ENCODE assay signal across 12 cellular contexts in the genomic region with DNA sequence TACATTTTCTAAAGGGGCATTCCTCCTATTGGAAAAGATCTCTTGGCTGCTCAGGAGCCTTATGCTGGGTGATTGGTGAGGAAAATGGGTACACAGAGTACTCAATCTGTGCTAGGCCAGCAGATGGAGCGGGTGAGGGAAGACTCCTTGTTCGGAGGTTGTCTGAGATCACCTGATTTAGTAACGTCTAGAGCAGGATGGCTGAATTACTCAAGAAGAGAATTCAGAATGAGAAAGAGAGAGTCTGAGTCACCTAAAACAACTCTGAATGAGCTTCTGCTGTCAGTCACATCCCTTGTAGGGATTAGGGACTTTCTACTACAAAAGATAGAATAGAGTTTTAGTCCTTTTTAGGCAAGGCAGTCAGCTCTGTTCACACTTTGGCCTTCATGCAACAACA. TPM values are rescaled to one million over a fixed set of nuclear protein-coding genes. Genes with fewer than 3 reads are reported as not detected.
DNase-seq lines count a peak whose midpoint lies in the region; ATAC-seq and TF ChIP-seq lines count a peak whose summit lies in the region.
"Had no signal": no experiment of that assay in that cellular context is flagged by ENCODE, and none has a peak within 500 bp of the region (broad histone marks: within the 10 kb centered on the region; RNA-seq: fewer than 3 reads in every experiment).

No MANE protein-coding gene starts in this region.

- H2BK5ac ChIP-seq in neuronal stem cell (ENCODE audit: low read length): no peak overlapping the region

- H3K27ac ChIP-seq in neuronal stem cell (replicated peaks; ENCODE audit: low read length): peak overlapping the region; percentile 92
- H3K27ac ChIP-seq: SK-N-MC had no signal

- no peak overlapping the region for H3K14ac ChIP-seq in neuronal stem cell (ENCODE audit: low read length)

- H3K27me3 Mint-ChIP-seq in activated CD8-positive, alpha-beta memory T cell treated with anti-CD3 and anti-CD28 coated beads, Interleukin-2, amount 10 ng/mL, durations not matched to agents 7 days and 5 days: no peaks in the 10 kb centered on the region
- no peaks in the 10 kb centered on the region for H3K27me3 Mint-ChIP-seq in activated CD8-positive, alpha-beta T cell treated with anti-CD3 and anti-CD28 coated beads for 36 hours

- no peak overlapping the region for H3K4me3 ChIP-seq in neuronal stem cell (ENCODE audit: low read length in 2 of 2)
- H3K4me3 ChIP-seq: GM12878, SK-N-MC had no signal

- no peak overlapping the region for H4K8ac ChIP-seq in neuronal stem cell (ENCODE audit: low read depth, low read length)

- H3K18ac ChIP-seq in neuronal stem cell (ENCODE audit: low read length): no peak overlapping the region

- H3K9me3 Mint-ChIP-seq in activated CD8-positive, alpha-beta memory T cell treated with anti-CD3 and anti-CD28 coated beads, Interleukin-2, amount 10 ng/mL, durations not matched to agents 7 days and 5 days (ENCODE audit: low read depth): no peaks in the 10 kb centered on the region
- peaks cover 3% of the 10 kb centered on the region for H3K9me3 Mint-ChIP-seq in activated CD8-positive, alpha-beta T cell treated with anti-CD3 and anti-CD28 coated beads for 36 hours

- H3K27ac Mint-ChIP-seq in activated CD8-positive, alpha-beta memory T cell treated with anti-CD3 and anti-CD28 coated beads, Interleukin-2, amount 10 ng/mL, durations not matched to agents 7 days and 5 days: peak overlapping the region; percentile 81
- H3K27ac Mint-ChIP-seq in activated CD8-positive, alpha-beta T cell treated with anti-CD3 and anti-CD28 coated beads for 36 hours: peak overlapping the region; percentile 88

- H3K4me1 Mint-ChIP-seq in activated CD8-positive, alpha-beta memory T cell treated with anti-CD3 and anti-CD28 coated beads, Interleukin-2, amount 10 ng/mL, durations not matched to agents 7 days and 5 days: peaks cover 22% of the 10 kb centered on the region
- H3K4me1 Mint-ChIP-seq in activated CD8-positive, alpha-beta T cell treated with anti-CD3 and anti-CD28 coated beads for 36 hours (ENCODE audit: low read depth): peaks cover 17% of the 10 kb centered on the region

- intact Hi-C loops in activated CD8-positive, alpha-beta T cell treated with anti-CD3 and anti-CD28 coated beads for 36 hours (cut with micrococcal nuclease): no loop called here

- no peak for TF ChIP-seq CTCF in activated CD8-positive, alpha-beta T cell treated with anti-CD3 and anti-CD28 coated beads for 36 hours (IDR thresholded peaks at IDR 0.05)

- H2AFZ ChIP-seq in neuronal stem cell (ENCODE audit: low read length): no peak overlapping the region

- DNase-seq in activated CD8-positive, alpha-beta memory T cell treated with anti-CD3 and anti-CD28 coated beads, Interleukin-2, amount 10 ng/mL, durations not matched to agents 7 days and 5 days: peak; percentile 51
- DNase-seq in activated CD8-positive, alpha-beta memory T cell treated with anti-CD3 and anti-CD28 coated beads for 24 hours: no peak
- peak; percentile 22 for DNase-seq in activated CD8-positive, alpha-beta T cell treated with anti-CD3 and anti-CD28 coated beads for 36 hours
- DNase-seq in neuronal stem cell (ENCODE audit: low spot score) (no peak), SK-N-DZ (ENCODE audit: low spot score) (no peak), NOMO-1 (lab: John Stamatoyannopoulos, UW; ENCODE audit: unreplicated experiment in 2 of 2) (no peak)
- DNase-seq: midbrain, NCI-H1930 had no signal

- CTCF ChIA-PET in activated CD8-positive, alpha-beta memory T cell treated with anti-CD3 and anti-CD28 coated beads, Interleukin-2, amount 10 ng/mL, durations not matched to agents 7 days and 5 days (lab: Charles Lee): no interaction called here
- CTCF ChIA-PET in activated CD8-positive, alpha-beta T cell treated with anti-CD3 and anti-CD28 coated beads for 36 hours (lab: Charles Lee): no interaction called here

- H3K4me2 ChIP-seq in neuronal stem cell (ENCODE audit: insufficient read depth, low read length, poor library complexity, severe bottlenecking): no peak overlapping the region

- H3K4me3 Mint-ChIP-seq in activated CD8-positive, alpha-beta memory T cell treated with anti-CD3 and anti-CD28 coated beads, Interleukin-2, amount 10 ng/mL, durations not matched to agents 7 days and 5 days: peak overlapping the region; percentile 16
- H3K4me3 Mint-ChIP-seq in activated CD8-positive, alpha-beta T cell treated with anti-CD3 and anti-CD28 coated beads for 36 hours: no peak overlapping the region

- H3K4me1 ChIP-seq in neuronal stem cell (ENCODE audit: control insufficient read depth in 2 of 2, insufficient read depth in 1 of 2, low read depth in 1 of 2, low read length in 2 of 2): peaks cover 0 to 18% of the 10 kb centered on the region in 2 donors

- no peaks in the 10 kb centered on the region for H3K36me3 ChIP-seq in neuronal stem cell (replicated peaks in 1 of 2; ENCODE audit: control insufficient read depth in 2 of 2, insufficient read depth in 2 of 2, low read length in 2 of 2)

- no peaks in the 10 kb centered on the region for H3K27me3 ChIP-seq in neuronal stem cell (ENCODE audit: control insufficient read depth in 3 of 3, insufficient read depth in 3 of 3, low read depth in 1 of 3, low read length in 3 of 3)

- WGBS in neuronal stem cell (ENCODE audit: extremely low coverage in 2 of 2, insufficient read length in 2 of 2, insufficient replicate concordance in 1 of 2), 2 donors: no CpG with 5 or more reads among the region's 3 CpGs

- POLR2A ChIA-PET in activated CD8-positive, alpha-beta T cell treated with anti-CD3 and anti-CD28 coated beads for 36 hours (lab: Charles Lee): no interaction called here

- H2AK5ac ChIP-seq in neuronal stem cell (ENCODE audit: low read depth, low read length): no peak overlapping the region

- H2BK12ac ChIP-seq in neuronal stem cell (ENCODE audit: low read length): no peak overlapping the region

- peaks cover 9% of the 10 kb centered on the region for H3K36me3 Mint-ChIP-seq in activated CD8-positive, alpha-beta memory T cell treated with anti-CD3 and anti-CD28 coated beads, Interleukin-2, amount 10 ng/mL, durations not matched to agents 7 days and 5 days
- H3K36me3 Mint-ChIP-seq in activated CD8-positive, alpha-beta T cell treated with anti-CD3 and anti-CD28 coated beads for 36 hours (ENCODE audit: low read depth): peaks cover 6% of the 10 kb centered on the region

- H4K91ac ChIP-seq in neuronal stem cell (ENCODE audit: low read depth, low read length, poor library complexity): no peak overlapping the region

- H2BK15ac ChIP-seq in neuronal stem cell (ENCODE audit: low read length): no peak overlapping the region

- no peaks in the 10 kb centered on the region for H3K9me3 ChIP-seq in neuronal stem cell (replicated peaks in 1 of 2; ENCODE audit: control insufficient read depth in 2 of 2, insufficient read depth in 1 of 2, low read depth in 1 of 2, low read length in 2 of 2)

- peak; percentile 91 for ATAC-seq in activated CD8-positive, alpha-beta memory T cell treated with anti-CD3 and anti-CD28 coated beads, Interleukin-2, amount 10 ng/mL, durations not matched to agents 7 days and 5 days
- peak; percentile 62 for ATAC-seq in HG03060 (IDR thresholded peaks at IDR 0.05; ENCODE audit: low read depth, unreplicated experiment)
- ATAC-seq in activated CD8-positive, alpha-beta T cell treated with anti-CD3 and anti-CD28 coated beads for 36 hours: peak; percentile 93
- ATAC-seq in GM18517 (IDR thresholded peaks at IDR 0.05; ENCODE audit: unreplicated experiment): no peak
- ATAC-seq: GM12878 had no signal

- no peak overlapping the region for H3K4ac ChIP-seq in neuronal stem cell (ENCODE audit: low read length)

- no peak overlapping the region for H3K9ac ChIP-seq in neuronal stem cell (ENCODE audit: low read depth, low read length, poor library complexity)

- no peaks in the 10 kb centered on the region for H3K79me1 ChIP-seq in neuronal stem cell (ENCODE audit: low read depth, low read length)

- no peak overlapping the region for H2BK120ac ChIP-seq in neuronal stem cell (ENCODE audit: low read depth, low read length)

- no peak overlapping the region for H3K23ac ChIP-seq in neuronal stem cell (ENCODE audit: low read depth, low read length, poor library complexity)

RNA-seq across cellular contexts. Expression of a gene that starts 46.6 kb away (rescaled TPM):
- total RNA-seq in activated CD8-positive, alpha-beta memory T cell treated with anti-CD3 and anti-CD28 coated beads, Interleukin-2, amount 10 ng/mL, durations not matched to agents 7 days and 5 days: 100 to 1,000 TPM; 204 to 220 TPM
- total RNA-seq in activated CD8-positive, alpha-beta T cell treated with anti-CD3 and anti-CD28 coated beads for 36 hours: 100 to 1,000 TPM; 406 to 411 TPM
- 270 TPM for polyA plus RNA-seq in neuronal stem cell (2013, experiment 1 of 2)
- polyA plus RNA-seq in neuronal stem cell (2013, experiment 2 of 2): 270 TPM
- polyA plus RNA-seq in SK-N-DZ (2014; cell fraction: cytosol; rRNA removed): not detected in 2 replicates
- not detected in 2 replicates for polyA plus RNA-seq in SK-N-DZ (2014; cell fraction: nucleus; rRNA removed)

RNA-seq across cellular contexts. Expression of a gene that starts 47.2 kb away (rescaled TPM):
- 10 to 100 TPM; 14.3 to 14.6 TPM for total RNA-seq in activated CD8-positive, alpha-beta memory T cell treated with anti-CD3 and anti-CD28 coated beads, Interleukin-2, amount 10 ng/mL, durations not matched to agents 7 days and 5 days
- 10 to 100 TPM; 13.4 to 16.8 TPM for total RNA-seq in activated CD8-positive, alpha-beta T cell treated with anti-CD3 and anti-CD28 coated beads for 36 hours
- polyA plus RNA-seq in neuronal stem cell (2013, experiment 1 of 2): 12.1 TPM
- 13.0 TPM for polyA plus RNA-seq in neuronal stem cell (2013, experiment 2 of 2)
- polyA plus RNA-seq in SK-N-DZ (2014; cell fraction: cytosol; rRNA removed): not detected in 2 replicates
- polyA plus RNA-seq in SK-N-DZ (2014; cell fraction: nucleus; rRNA removed): not detected in 2 replicates
- total RNA-seq: GM12878 had no signal
- polyA plus RNA-seq: GM12878 had no signal

Comparison
In these comparisons a context has a peak if more than half of its experiments do, and no peak if none do; other contexts are left out.
1. DNase-seq: peak in activated CD8-positive, alpha-beta memory T cell treated with anti-CD3 and anti-CD28 coated beads, Interleukin-2, amount 10 ng/mL, durations not matched to agents 7 days and 5 days (single experiment) and activated CD8-positive, alpha-beta T cell treated with anti-CD3 and anti-CD28 coated beads for 36 hours (single experiment); none in activated CD8-positive, alpha-beta memory T cell treated with anti-CD3 and anti-CD28 coated beads for 24 hours (single experiment), neuronal stem cell (single experiment), SK-N-DZ (single experiment) and NOMO-1 (0 of 2).